ENCODE assay signal across 11 cellular contexts in genomic region chr21:33360281-33360680, GRCh38. TPM values are rescaled to one million over a fixed set of nuclear protein-coding genes. Genes with fewer than 3 reads are reported as not detected.
DNase-seq lines count a peak whose midpoint lies in the region; ATAC-seq and TF ChIP-seq lines count a peak whose summit lies in the region.
"Had no signal": no experiment of that assay in that cellular context is flagged by ENCODE, and none has a peak within 500 bp of the region (broad histone marks: within the 10 kb centered on the region; RNA-seq: fewer than 3 reads in every experiment).

No MANE protein-coding gene starts in this region.

- no peaks in the 10 kb centered on the region for H3K27me3 Mint-ChIP-seq in naive B cell
- H3K27me3 Mint-ChIP-seq: dendritic cell treated with granulocyte-macrophage colony-stimulating factor and Interleukin-4, amounts not matched to agents 40 ng/mL and 50 ng/mL, for 4 days had no signal

- peak overlapping the region in 5 of 8 donors; percentile 30 to 95 (median 84) for H3K4me3 Mint-ChIP-seq in naive B cell

- TF ChIP-seq CTCF in HFF-Myc (IDR thresholded peaks at IDR 0.05; ENCODE audit: low read depth, low read length, missing control alignments) (no peak), colonic mucosa (IDR thresholded peaks at IDR 0.05) (no peak)

- H3K36me3 ChIP-seq in colonic mucosa (no peaks in the 10 kb centered on the region), MG63 (no peaks in the 10 kb centered on the region; the same call in none of the 2 replicates)

- H3K36me3 Mint-ChIP-seq in naive B cell = peaks cover 1 to 5% of the 10 kb centered on the region in 2 donors

- intact Hi-C loops in colonic mucosa (cut with DNase I) = no loop called here

- H3K4me3 ChIP-seq in HFF-Myc (replicated peaks; ENCODE audit: low read depth, low read length) = no peak overlapping the region
- no peak overlapping the region for H3K4me3 ChIP-seq in colonic mucosa
- no peak overlapping the region for H3K4me3 ChIP-seq in MG63

- H3K27ac ChIP-seq in colonic mucosa = peak overlapping the region; percentile 85

- peak; percentile 36 for DNase-seq in A172 (ENCODE audit: low spot score)
- peak; percentile 48 for DNase-seq in HFF-Myc (ENCODE audit: extremely low read depth, low read depth)
- no peak for DNase-seq in colonic mucosa
- no peak for DNase-seq in naive B cell
- no peak for DNase-seq in NCI-H2107 (lab: John Stamatoyannopoulos, UW)
- DNase-seq in MG63 = no peak
- DNase-seq: NCI-H2029 had no signal

- H3K4me1 Mint-ChIP-seq in naive B cell = peaks cover 23 to 50% (median 31%) of the 10 kb centered on the region in 3 donors

- H3K4me1 ChIP-seq in colonic mucosa = peaks cover 4% of the 10 kb centered on the region

- H3K9me3 Mint-ChIP-seq in naive B cell = peaks cover 0 to 15% (median 7%) of the 10 kb centered on the region in 7 donors
- H3K9me3 Mint-ChIP-seq: activated T-helper 1 cell treated with anti-CD3 and anti-CD28 coated beads, Interleukin-12 subunit alpha, Interleukin-12 subunit beta, Interleukin-2, Interleukin-4 antibody, amounts not matched to agents 30 ng/mL and 10 ng/mL and 1 ng/mL, durations not matched to agents 14 hours and 24 hours and 36 hours; dendritic cell treated with granulocyte-macrophage colony-stimulating factor and Interleukin-4, amounts not matched to agents 40 ng/mL and 50 ng/mL, for 4 days had no signal

- ATAC-seq in naive B cell (ENCODE audit: low read depth in 2 of 2) (no peak), GM18511 (IDR thresholded peaks at IDR 0.05; ENCODE audit: unreplicated experiment) (no peak), GM19455 (IDR thresholded peaks at IDR 0.05; ENCODE audit: unreplicated experiment) (no peak)

- H3K27me3 ChIP-seq in colonic mucosa (no peaks in the 10 kb centered on the region), MG63 (no peaks in the 10 kb centered on the region)

- H3K27ac Mint-ChIP-seq in naive B cell = peak overlapping the region in 5 of 6 donors; percentile 94 to 98 (median 95)

- H3K9me3 ChIP-seq in colonic mucosa = no peaks in the 10 kb centered on the region
- no peaks in the 10 kb centered on the region for H3K9me3 ChIP-seq in MG63

- no peak overlapping the region for H3K9ac ChIP-seq in colonic mucosa (ENCODE audit: low read depth in 2 of 2, low read length in 2 of 2)

RNA-seq across cellular contexts. Expression of gene IFNAR1, which starts 35.5 kb away (rescaled TPM):
- total RNA-seq in A172 (2014; rRNA removed; shearing (Covaris generic)) = 15.7 and 20.5 TPM in 2 replicates
- total RNA-seq in colonic mucosa = 10 to 100 TPM; 32.3 to 62.2 TPM
- 100 to 1,000 TPM in 5 of 6 donors, 10 to 100 TPM in 1; 99.7 to 142 (median 126) TPM for polyA plus RNA-seq in naive B cell (ENCODE audit: low read depth in 6 of 6)
- total RNA-seq in MG63 (2014; rRNA removed; shearing (Covaris generic); ENCODE audit: low replicate concordance) = 1.7 and 6.6 TPM in 2 replicates

RNA-seq across cellular contexts. Expression of gene IFNGR2, which starts 42.9 kb away (rescaled TPM):
- total RNA-seq in A172 (2014; rRNA removed; shearing (Covaris generic)) = 70.9 and 73.2 TPM in 2 replicates
- 100 to 1,000 TPM in 1 of 2 donors, 10 to 100 TPM in 1; 53.7 to 128 TPM for total RNA-seq in colonic mucosa
- 100 to 1,000 TPM; 120 to 177 (median 144) TPM for polyA plus RNA-seq in naive B cell (ENCODE audit: low read depth in 6 of 6)
- 63.6 and 66.8 TPM in 2 replicates for total RNA-seq in MG63 (2014; rRNA removed; shearing (Covaris generic); ENCODE audit: low replicate concordance)

Comparison
In these comparisons a context has a peak if more than half of its experiments do, and no peak if none do; other contexts are left out.
1. DNase-seq: peak in A172 (single experiment) and HFF-Myc (single experiment); none in colonic mucosa (single experiment), naive B cell (single experiment), NCI-H2107 (single experiment) and MG63 (single experiment).